Comparison of ENCODE assay signal across 24 cellular contexts in the genomic region with DNA sequence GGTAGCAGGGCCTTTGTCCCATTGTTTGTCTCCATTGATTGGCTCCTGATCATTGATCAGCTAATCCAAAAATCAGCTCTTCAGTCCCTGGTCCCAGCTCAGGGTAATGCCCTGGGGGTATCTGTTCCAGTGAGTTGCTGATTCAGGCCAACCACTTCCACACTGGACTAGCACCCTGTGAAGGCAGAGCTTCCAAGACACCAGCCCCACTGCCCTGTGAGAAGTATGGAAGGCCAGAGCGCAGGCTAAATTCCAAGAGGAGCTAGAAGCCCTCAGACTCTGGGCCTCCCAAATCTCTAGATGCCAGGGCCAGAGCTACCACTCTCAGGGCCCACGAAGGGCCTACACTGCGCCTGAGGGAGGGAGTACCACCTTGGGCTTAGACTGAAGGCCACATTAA. TPM values are rescaled to one million over a fixed set of nuclear protein-coding genes. Genes with fewer than 3 reads are reported as not detected.
DNase-seq lines count a peak whose midpoint lies in the region; ATAC-seq and TF ChIP-seq lines count a peak whose summit lies in the region.
"Had no signal": no experiment of that assay in that cellular context is flagged by ENCODE, and none has a peak within 500 bp of the region (broad histone marks: within the 10 kb centered on the region; RNA-seq: fewer than 3 reads in every experiment).

No MANE protein-coding gene starts in this region.

- H3K4me2 ChIP-seq in GM23338, result no peak overlapping the region
- H3K4me2 ChIP-seq: A549 had no signal

- no peaks in the 10 kb centered on the region for H3K79me2 ChIP-seq in GM23338 (replicated peaks; ENCODE audit: insufficient read depth)

- no peaks in the 10 kb centered on the region for H3K9me3 Mint-ChIP-seq in activated CD8-positive, alpha-beta memory T cell treated with anti-CD3 and anti-CD28 coated beads, Interleukin-2, amount 10 ng/mL, durations not matched to agents 7 days and 5 days (ENCODE audit: low read depth)
- no peaks in the 10 kb centered on the region for H3K9me3 Mint-ChIP-seq in type B pancreatic cell
- peaks cover 11% of the 10 kb centered on the region; the same call in 2 of the 3 replicates for H3K9me3 Mint-ChIP-seq in GM23338
- H3K9me3 Mint-ChIP-seq: CD8-positive, alpha-beta T cell had no signal

- peak; percentile 22 for DNase-seq in activated CD8-positive, alpha-beta memory T cell treated with anti-CD3 and anti-CD28 coated beads, Interleukin-2, amount 10 ng/mL, durations not matched to agents 7 days and 5 days
- no peak for DNase-seq in activated CD8-positive, alpha-beta memory T cell treated with anti-CD3 and anti-CD28 coated beads, Interleukin-2, amount 50 U/mL, for 48 hours
- DNase-seq in coronary artery (ENCODE audit: low spot score) (peak; percentile 60), islet precursor cell (peak; percentile 12), type B pancreatic cell (ENCODE audit: extremely low spot score, unreplicated experiment) (peak; percentile 42), T-helper 2 cell (no peak), GM23338 (ENCODE audit: low spot score) (no peak)
- DNase-seq: 8988T; ACHN; AML-193; C1 segment of cervical spinal cord; CD4-positive, CD25-positive, alpha-beta regulatory T cell; DMS153; DND-41; GDM1; GM23248; H9 had no signal

- no peaks in the 10 kb centered on the region for H3K27me3 ChIP-seq in GM23338 (ENCODE audit: insufficient read depth)

- H3K9me2 ChIP-seq in GM23338 (ENCODE audit: insufficient read depth), result peaks cover 2% of the 10 kb centered on the region; the same call in 1 of the 2 replicates

- H3K27me3 Mint-ChIP-seq in activated CD8-positive, alpha-beta memory T cell treated with anti-CD3 and anti-CD28 coated beads, Interleukin-2, amount 10 ng/mL, durations not matched to agents 7 days and 5 days, result peaks cover 20% of the 10 kb centered on the region
- H3K27me3 Mint-ChIP-seq in type B pancreatic cell, result no peaks in the 10 kb centered on the region
- peaks cover 6% of the 10 kb centered on the region for H3K27me3 Mint-ChIP-seq in GM23338 (ENCODE audit: insufficient read depth, low read depth, poor library complexity)
- H3K27me3 Mint-ChIP-seq: CD4-positive, CD25-positive, alpha-beta regulatory T cell had no signal

- H2AFZ ChIP-seq in GM23338, result no peak overlapping the region
- H2AFZ ChIP-seq: GM23248 had no signal

- H3K36me3 ChIP-seq in GM23338 (ENCODE audit: insufficient read depth), result no peaks in the 10 kb centered on the region

- H3K4me1 ChIP-seq in GM23338 (ENCODE audit: insufficient read depth), result no peaks in the 10 kb centered on the region
- H3K4me1 ChIP-seq: A549, Caco-2 had no signal

- no peaks in the 10 kb centered on the region for H4K20me1 ChIP-seq in GM23338 (replicated peaks; ENCODE audit: insufficient read depth)

- H3K27ac Mint-ChIP-seq in activated CD8-positive, alpha-beta memory T cell treated with anti-CD3 and anti-CD28 coated beads, Interleukin-2, amount 10 ng/mL, durations not matched to agents 7 days and 5 days, result no peak overlapping the region
- no peak overlapping the region for H3K27ac Mint-ChIP-seq in type B pancreatic cell
- H3K27ac Mint-ChIP-seq in GM23338, result no peak overlapping the region
- H3K27ac Mint-ChIP-seq: CD8-positive, alpha-beta T cell; H9 had no signal

- no peaks in the 10 kb centered on the region for H3K4me1 Mint-ChIP-seq in activated CD8-positive, alpha-beta memory T cell treated with anti-CD3 and anti-CD28 coated beads, Interleukin-2, amount 10 ng/mL, durations not matched to agents 7 days and 5 days
- H3K4me1 Mint-ChIP-seq in type B pancreatic cell (ENCODE audit: unreplicated experiment) (peaks cover 3% of the 10 kb centered on the region), GM23338 (no peaks in the 10 kb centered on the region)
- H3K4me1 Mint-ChIP-seq: CD4-positive, CD25-positive, alpha-beta regulatory T cell had no signal

- ATAC-seq in activated CD8-positive, alpha-beta memory T cell treated with anti-CD3 and anti-CD28 coated beads, Interleukin-2, amount 10 ng/mL, durations not matched to agents 7 days and 5 days, result no peak
- no peak for ATAC-seq in GM23338
- ATAC-seq: A549; CD8-positive, alpha-beta T cell; GM12878; HCT116 had no signal

- no peak overlapping the region for H3K4me3 Mint-ChIP-seq in activated CD8-positive, alpha-beta memory T cell treated with anti-CD3 and anti-CD28 coated beads, Interleukin-2, amount 10 ng/mL, durations not matched to agents 7 days and 5 days
- H3K4me3 Mint-ChIP-seq in type B pancreatic cell, result no peak overlapping the region
- H3K4me3 Mint-ChIP-seq in GM23338, result no peak overlapping the region
- H3K4me3 Mint-ChIP-seq: CD4-positive, CD25-positive, alpha-beta regulatory T cell; CD8-positive, alpha-beta T cell; H9 had no signal

- no peaks in the 10 kb centered on the region for H3F3A ChIP-seq in GM23338 (replicated peaks; ENCODE audit: low read depth)

- H3K36me3 Mint-ChIP-seq in activated CD8-positive, alpha-beta memory T cell treated with anti-CD3 and anti-CD28 coated beads, Interleukin-2, amount 10 ng/mL, durations not matched to agents 7 days and 5 days, result no peaks in the 10 kb centered on the region
- H3K36me3 Mint-ChIP-seq in type B pancreatic cell (no peaks in the 10 kb centered on the region), GM23338 (ENCODE audit: low read depth) (peaks cover 4% of the 10 kb centered on the region; the same call in 1 of the 3 replicates)
- H3K36me3 Mint-ChIP-seq: CD4-positive, CD25-positive, alpha-beta regulatory T cell; CD8-positive, alpha-beta T cell had no signal

- CTCF ChIA-PET in activated CD8-positive, alpha-beta memory T cell treated with anti-CD3 and anti-CD28 coated beads, Interleukin-2, amount 10 ng/mL, durations not matched to agents 7 days and 5 days (lab: Charles Lee), result no interaction called here

- H3K27ac ChIP-seq in coronary artery (no peak overlapping the region), GM23338 (ENCODE audit: low read depth) (no peak overlapping the region)
- H3K27ac ChIP-seq: A549, GM23248 had no signal

- H3K4me3 ChIP-seq in coronary artery, result no peak overlapping the region
- H3K4me3 ChIP-seq in GM23338, result no peak overlapping the region
- H3K4me3 ChIP-seq: A549, GM12878, GM23248 had no signal

- no peak for TF ChIP-seq CTCF in coronary artery (IDR thresholded peaks at IDR 0.05)
- no peak for TF ChIP-seq CTCF in type B pancreatic cell (conservative IDR thresholded peaks at IDR 0.05)
- TF ChIP-seq CTCF in GM23338 (conservative IDR thresholded peaks at IDR 0.05; ENCODE audit: low read depth in 2 of 2), result no peak

RNA-seq across cellular contexts. Expression of a gene that starts 10.4 kb away (rescaled TPM):
- total RNA-seq in activated CD8-positive, alpha-beta memory T cell treated with anti-CD3 and anti-CD28 coated beads, Interleukin-2, amount 10 ng/mL, durations not matched to agents 7 days and 5 days, result not detected
- 0.40 and 1.2 TPM in 2 replicates for total RNA-seq in type B pancreatic cell (ENCODE audit: low replicate concordance)
- total RNA-seq in GM23338 (2014; rRNA removed; shearing (Covaris generic)), result not detected in 2 replicates
- polyA plus RNA-seq in GM23338 (2016; fragmentation: Nextera tagmentation; extraction: Ambion mirVana), result not detected in 2 replicates
- total RNA-seq: Caco-2; CD4-positive, CD25-positive, alpha-beta regulatory T cell; CD8-positive, alpha-beta T cell; GM12878; GM23248; H4; H9 had no signal
- polyA plus RNA-seq: A549; BJ; CD4-positive, CD25-positive, alpha-beta regulatory T cell; GM23248 had no signal

RNA-seq across cellular contexts. Expression of a gene that starts 38.1 kb away (rescaled TPM):
- total RNA-seq in activated CD8-positive, alpha-beta memory T cell treated with anti-CD3 and anti-CD28 coated beads, Interleukin-2, amount 10 ng/mL, durations not matched to agents 7 days and 5 days, result 1 to 10 TPM; 1.2 to 3.1 TPM
- total RNA-seq in type B pancreatic cell (ENCODE audit: low replicate concordance), result 22.7 and 27.9 TPM in 2 replicates
- total RNA-seq in GM23338 (2014; rRNA removed; shearing (Covaris generic)), result 10.3 and 12.4 TPM in 2 replicates
- polyA plus RNA-seq in GM23338 (2016; fragmentation: Nextera tagmentation; extraction: Ambion mirVana), result 13.6 and 17.8 TPM in 2 replicates

RNA-seq across cellular contexts. Expression of a gene that starts 57.1 kb away (rescaled TPM):
- under 1 TPM in 1 of 2 experiments, not detected in 1; 0.37 TPM for total RNA-seq in activated CD8-positive, alpha-beta memory T cell treated with anti-CD3 and anti-CD28 coated beads, Interleukin-2, amount 10 ng/mL, durations not matched to agents 7 days and 5 days
- total RNA-seq in type B pancreatic cell (ENCODE audit: low replicate concordance), result 25.7 and 53.0 TPM in 2 replicates
- 0.12 and 1.3 TPM in 2 replicates for total RNA-seq in GM23338 (2014; rRNA removed; shearing (Covaris generic))
- polyA plus RNA-seq in GM23338 (2016; fragmentation: Nextera tagmentation; extraction: Ambion mirVana), result 0.37 TPM in 2 replicates
- total RNA-seq: CD8-positive, alpha-beta T cell had no signal
- polyA plus RNA-seq: CD4-positive, CD25-positive, alpha-beta regulatory T cell had no signal

Comparison
In these comparisons a context has a peak if more than half of its experiments do, and no peak if none do; other contexts are left out.
1. DNase-seq: peak in activated CD8-positive, alpha-beta memory T cell treated with anti-CD3 and anti-CD28 coated beads, Interleukin-2, amount 10 ng/mL, durations not matched to agents 7 days and 5 days (single experiment), coronary artery (single experiment), islet precursor cell (single experiment) and type B pancreatic cell (single experiment); none in activated CD8-positive, alpha-beta memory T cell treated with anti-CD3 and anti-CD28 coated beads, Interleukin-2, amount 50 U/mL, for 48 hours (single experiment), T-helper 2 cell (0 of 5) and GM23338 (single experiment).
2. RNA of a gene that starts 57.1 kb away (total RNA-seq): 25.7 to 53.0 TPM in type B pancreatic cell; 0.12 to 1.3 TPM in GM23338 and 0.37 TPM in activated CD8-positive, alpha-beta memory T cell treated with anti-CD3 and anti-CD28 coated beads, Interleukin-2, amount 10 ng/mL, durations not matched to agents 7 days and 5 days; every median in the first group is over 10 times any median in the second.